In genomic region chr15:62444104-62445027, GRCh38 we compare ENCODE assay signal across 10 cellular contexts. TPM values are rescaled to one million over a fixed set of nuclear protein-coding genes. Genes with fewer than 3 reads are reported as not detected.
A peak's percentile ranks its signal among the peaks of the same experiment; 100 is the strongest.
DNase-seq lines count a peak whose midpoint lies in the region; ATAC-seq and TF ChIP-seq lines count a peak whose summit lies in the region.
"Had no signal": no experiment of that assay in that cellular context is flagged by ENCODE, and none has a peak within 500 bp of the region (broad histone marks: within the 10 kb centered on the region; RNA-seq: fewer than 3 reads in every experiment).

No MANE protein-coding gene starts in this region.

- CTCF ChIA-PET in BJ (lab: Yijun Ruan, JAX), result interaction anchor here (0.7 to 1.4 kb wide), 2 partner anchors 19 to 25 kb away, joined by 4 read pairs; no protein-coding TSS in a partner anchor

- ATAC-seq in esophagus mucosa, result peak; percentile 92

- peak overlapping the region; percentile 49 for H2AFZ ChIP-seq in osteoblast (ENCODE audit: low read length)

- peaks cover 10% of the 10 kb centered on the region for H3K79me2 ChIP-seq in osteoblast (ENCODE audit: insufficient read depth, low read length)

- peaks cover 27% of the 10 kb centered on the region for H3K4me1 ChIP-seq in osteoblast (ENCODE audit: insufficient read depth, low read length)

- H3K36me3 ChIP-seq in BJ (ENCODE audit: control insufficient read depth, insufficient read depth, low read length) (no peaks in the 10 kb centered on the region), osteoblast (ENCODE audit: insufficient read depth, low read length) (no peaks in the 10 kb centered on the region)

- H3K27me3 ChIP-seq in BJ (ENCODE audit: control insufficient read depth, insufficient read depth, low read length) (no peaks in the 10 kb centered on the region), osteoblast (ENCODE audit: insufficient read depth, low read length) (no peaks in the 10 kb centered on the region)

- POLR2A ChIA-PET in BJ (lab: Charles Lee), result no interaction called here

- TF ChIP-seq CTCF in BJ (IDR thresholded peaks at IDR 0.05; ENCODE audit: insufficient read depth, low read depth, low read length) (no peak), osteoblast (IDR thresholded peaks at IDR 0.05; ENCODE audit: extremely low read depth, low read depth, low read length) (no peak)

- no peak overlapping the region for H3K4me3 ChIP-seq in BJ (ENCODE audit: low read depth, low read length)
- H3K4me3 ChIP-seq in osteoblast (ENCODE audit: insufficient read depth, low read length), result no peak overlapping the region

- H4K20me1 ChIP-seq in osteoblast (ENCODE audit: insufficient read depth, low read length), result peaks cover 4% of the 10 kb centered on the region

- H3K27ac ChIP-seq in osteoblast (ENCODE audit: low read depth, low read length), result peak overlapping the region; percentile 90

- peak overlapping the region; percentile 58 for H3K4me2 ChIP-seq in osteoblast (ENCODE audit: insufficient read depth, low read length)

- H3K9me3 ChIP-seq in osteoblast (ENCODE audit: low read depth, low read length), result no peaks in the 10 kb centered on the region

- peak; percentile 92 for DNase-seq in BJ (ENCODE audit: low read depth)
- peak; percentile 87 for DNase-seq in NCI-H226
- peak; percentile 94 for DNase-seq in osteoblast (ENCODE audit: insufficient read length, low spot score, missing footprints)
- DNase-seq in SKM-1 (lab: John Stamatoyannopoulos, UW; ENCODE audit: unreplicated experiment), result no peak
- no peak for DNase-seq in SHP77 (lab: John Stamatoyannopoulos, UW)
- DNase-seq in NOMO-1 treated with DMSO at 0.1 percent for 48 hours (lab: John Stamatoyannopoulos, UW; ENCODE audit: unreplicated experiment), result no peak
- no peak for DNase-seq in COLO668 (lab: John Stamatoyannopoulos, UW; ENCODE audit: unreplicated experiment)
- DNase-seq: activated gamma-delta T cell, NCI-H1417 had no signal

RNA-seq across cellular contexts. Expression of gene TLN2, which starts 54.0 kb away (rescaled TPM):
- polyA plus RNA-seq in BJ (2011; rRNA removed), result 5.9 and 7.6 TPM in 2 replicates
- polyA minus RNA-seq in BJ (2011; rRNA and poly(A)+ RNA removed), result 14.9 and 15.2 TPM in 2 replicates
- 2.7 TPM for total RNA-seq in esophagus mucosa
- total RNA-seq in osteoblast, result 32.6 and 35.9 TPM in 2 replicates

Comparison
In these comparisons a context has a peak if more than half of its experiments do, and no peak if none do; other contexts are left out.
1. DNase-seq: peak in BJ (single experiment), NCI-H226 (single experiment) and osteoblast (single experiment); none in SKM-1 (single experiment), SHP77 (0 of 2), NOMO-1 treated with DMSO at 0.1 percent for 48 hours (single experiment) and COLO668 (single experiment).